Comparison of ENCODE assay signal across 8 cellular contexts in genomic region chr5:42583322-42583721, GRCh38.
A peak's percentile ranks its signal among the peaks of the same experiment; 100 is the strongest.
DNase-seq lines count a peak whose midpoint lies in the region; ATAC-seq and TF ChIP-seq lines count a peak whose summit lies in the region.

No MANE protein-coding gene starts in this region.

- DNase-seq in 8988T (peak; percentile 44), EH (ENCODE audit: low read depth) (peak; percentile 60), NCI-H2196 treated with DMSO at 0.1 percent for 48 hours (lab: John Stamatoyannopoulos, UW; ENCODE audit: unreplicated experiment) (peak; percentile 41), glomerular visceral epithelial cell (ENCODE audit: extremely low spot score) (peak; percentile 60)
- peak; percentile 35 for DNase-seq in activated CD4-positive, alpha-beta memory T cell treated with anti-CD3 and anti-CD28 coated beads, Interleukin-2, amount 10 ng/mL, durations not matched to agents 7 days and 5 days
- DNase-seq in activated effector memory CD4-positive, alpha-beta T cell treated with Interleukin-2 at 50 U/mL for 16 hours = no peak

- CTCF ChIA-PET in activated CD4-positive, alpha-beta memory T cell treated with anti-CD3 and anti-CD28 coated beads, Interleukin-2, amount 10 ng/mL, durations not matched to agents 7 days and 5 days (lab: Charles Lee) = interaction anchor here (0.7 to 2.2 kb wide), 15 partner anchors 9 to 727 kb away, joined by 3 to 8 read pairs (median 3); no protein-coding TSS in a partner anchor

- ATAC-seq in HG02623 (IDR thresholded peaks at IDR 0.05; ENCODE audit: unreplicated experiment) = peak; percentile 64

- H3K27me3 ChIP-seq in parathyroid adenoma (ENCODE audit: control insufficient read depth, insufficient read depth, low read length) = no peaks in the 10 kb centered on the region

- no peak overlapping the region for H3K27ac ChIP-seq in parathyroid adenoma

- no peaks in the 10 kb centered on the region for H3K9me3 ChIP-seq in parathyroid adenoma (ENCODE audit: control insufficient read depth, low read length)

- no peak overlapping the region for H3K9ac ChIP-seq in parathyroid adenoma

- no peaks in the 10 kb centered on the region for H3K36me3 Mint-ChIP-seq in activated CD4-positive, alpha-beta memory T cell treated with anti-CD3 and anti-CD28 coated beads, Interleukin-2, amount 10 ng/mL, durations not matched to agents 7 days and 5 days (ENCODE audit: low read depth)

- H3K4me2 ChIP-seq in parathyroid adenoma (ENCODE audit: low read length) = no peak overlapping the region

- H3K9me3 Mint-ChIP-seq in activated CD4-positive, alpha-beta memory T cell treated with anti-CD3 and anti-CD28 coated beads, Interleukin-2, amount 10 ng/mL, durations not matched to agents 7 days and 5 days = no peaks in the 10 kb centered on the region

- no peaks in the 10 kb centered on the region for H3K36me3 ChIP-seq in parathyroid adenoma (ENCODE audit: control insufficient read depth, insufficient read depth, low read length)

- peaks cover 16% of the 10 kb centered on the region for H3K27me3 Mint-ChIP-seq in activated CD4-positive, alpha-beta memory T cell treated with anti-CD3 and anti-CD28 coated beads, Interleukin-2, amount 10 ng/mL, durations not matched to agents 7 days and 5 days

- H3K27ac Mint-ChIP-seq in activated CD4-positive, alpha-beta memory T cell treated with anti-CD3 and anti-CD28 coated beads, Interleukin-2, amount 10 ng/mL, durations not matched to agents 7 days and 5 days = no peak overlapping the region

- H3K4me3 ChIP-seq in parathyroid adenoma (ENCODE audit: low read depth, low read length) = no peak overlapping the region

- TF ChIP-seq CTCF in parathyroid adenoma (IDR thresholded peaks at IDR 0.05) = peak; percentile 91

- H3K79me2 ChIP-seq in parathyroid adenoma = no peaks in the 10 kb centered on the region

- POLR2A ChIA-PET in activated CD4-positive, alpha-beta memory T cell treated with anti-CD3 and anti-CD28 coated beads, Interleukin-2, amount 10 ng/mL, durations not matched to agents 7 days and 5 days (lab: Charles Lee) = no interaction called here

- H3K4me1 ChIP-seq in parathyroid adenoma = peaks cover 18% of the 10 kb centered on the region

- H3K4me1 Mint-ChIP-seq in activated CD4-positive, alpha-beta memory T cell treated with anti-CD3 and anti-CD28 coated beads, Interleukin-2, amount 10 ng/mL, durations not matched to agents 7 days and 5 days = no peaks in the 10 kb centered on the region

- no peak overlapping the region for H3K4me3 Mint-ChIP-seq in activated CD4-positive, alpha-beta memory T cell treated with anti-CD3 and anti-CD28 coated beads, Interleukin-2, amount 10 ng/mL, durations not matched to agents 7 days and 5 days

- peak overlapping the region; percentile 51 for H2AFZ ChIP-seq in parathyroid adenoma
